In the genomic region with DNA sequence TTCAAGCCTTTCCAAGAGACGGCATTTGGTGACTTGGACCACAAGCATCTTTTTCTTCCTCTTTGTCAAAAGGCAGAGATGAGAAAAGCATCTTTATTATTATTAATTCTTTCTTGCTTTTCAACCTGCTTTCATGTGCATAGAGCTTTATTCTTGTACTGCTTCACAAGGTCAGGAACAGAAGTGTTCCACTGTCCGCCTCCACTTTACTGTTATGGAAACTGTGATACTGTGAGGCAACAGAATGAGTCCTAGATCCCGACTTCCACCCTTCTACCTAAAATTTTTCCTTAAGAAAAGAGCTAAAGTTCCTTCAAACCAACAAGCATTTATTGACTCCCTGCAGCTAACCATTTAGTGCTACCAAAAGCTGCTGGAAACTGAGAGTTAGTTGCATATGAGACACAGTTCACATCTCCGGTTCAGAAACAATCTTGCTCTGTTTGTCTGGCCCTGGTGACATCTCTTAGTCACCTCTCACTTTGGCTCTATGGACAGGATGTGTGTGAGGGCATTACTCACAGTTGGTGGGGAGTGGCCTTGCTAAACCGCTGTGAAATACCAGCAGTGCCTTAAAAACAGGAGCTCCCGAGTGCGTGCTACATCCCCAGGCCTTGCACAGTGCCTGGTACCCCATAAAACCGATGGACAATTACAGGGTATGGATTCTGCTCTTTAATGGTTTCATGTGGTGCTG, we compare ENCODE assay signal across 8 cellular contexts.
DNase-seq lines count a peak whose midpoint lies in the region; ATAC-seq and TF ChIP-seq lines count a peak whose summit lies in the region.

No MANE protein-coding gene starts in this region.

- no peak overlapping the region for H3K9ac ChIP-seq in skeletal muscle satellite cell (ENCODE audit: low read depth, low read length)

- peaks cover 27% of the 10 kb centered on the region for H3K4me1 ChIP-seq in skeletal muscle satellite cell (ENCODE audit: control insufficient read depth, insufficient read depth, low read length)

- no peaks in the 10 kb centered on the region for H3K36me3 ChIP-seq in skeletal muscle satellite cell (ENCODE audit: insufficient read depth, low read length)

- ATAC-seq in GM18498 (IDR thresholded peaks at IDR 0.05; ENCODE audit: unreplicated experiment) (no peak), GM18511 (IDR thresholded peaks at IDR 0.05; ENCODE audit: unreplicated experiment) (no peak)

- no peaks in the 10 kb centered on the region for H3K9me3 ChIP-seq in skeletal muscle satellite cell (replicated peaks; ENCODE audit: low read length)

- H3K27me3 ChIP-seq in skeletal muscle satellite cell (ENCODE audit: control insufficient read depth, insufficient read depth, low read length) = no peaks in the 10 kb centered on the region

- H3K4me3 ChIP-seq in fibroblast of the aortic adventitia (ENCODE audit: low read depth, low read length) = no peak overlapping the region
- peak overlapping the region; percentile 11 for H3K4me3 ChIP-seq in skeletal muscle satellite cell (ENCODE audit: low read length)

- peak; percentile 59 for DNase-seq in NK-92 treated with Interleukin-12 subunit alpha and Interleukin-12 subunit beta, amount 100 ng/mL, for 24 hours (lab: John Stamatoyannopoulos, UW)
- DNase-seq in NK-92 (lab: John Stamatoyannopoulos, UW; ENCODE audit: unreplicated experiment) = no peak
- DNase-seq in T1000 (lab: John Stamatoyannopoulos, UW) = peak; percentile 32
- DNase-seq in fibroblast of the aortic adventitia (ENCODE audit: low read depth) = peak; percentile 66
- DNase-seq in Ammon's horn (ENCODE audit: low spot score) = no peak

- TF ChIP-seq CTCF in fibroblast of the aortic adventitia (IDR thresholded peaks at IDR 0.05; ENCODE audit: insufficient read depth, low read length) = no peak

- H3K4me2 ChIP-seq in skeletal muscle satellite cell (ENCODE audit: low read length) = peak overlapping the region; percentile 49

Comparison
In these comparisons a context has a peak if more than half of its experiments do, and no peak if none do; other contexts are left out.
1. DNase-seq: peak in NK-92 treated with Interleukin-12 subunit alpha and Interleukin-12 subunit beta, amount 100 ng/mL, for 24 hours (single experiment), T1000 (single experiment) and fibroblast of the aortic adventitia (single experiment); none in NK-92 (single experiment) and Ammon's horn (single experiment).